ENCODE assay signal across 17 cellular contexts in the genomic region with DNA sequence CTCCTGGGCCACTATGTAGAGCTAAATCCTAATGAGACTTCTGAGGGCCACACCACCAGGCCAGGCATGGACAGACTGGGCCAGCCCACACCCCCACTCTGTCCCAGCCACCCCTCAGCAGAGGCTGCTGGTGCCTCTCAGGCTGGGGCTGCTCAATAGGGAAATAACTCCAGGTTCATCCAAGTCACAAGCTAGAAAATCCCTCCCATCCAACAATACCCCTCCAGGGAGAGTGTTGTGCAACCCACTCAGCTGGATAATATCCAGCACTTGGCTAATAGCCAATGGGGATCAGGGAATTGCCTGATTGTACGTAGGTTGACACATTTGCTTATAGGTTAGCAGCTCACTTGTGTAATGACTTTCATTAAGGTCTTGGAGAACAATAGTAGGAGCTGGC.
DNase-seq lines count a peak whose midpoint lies in the region; ATAC-seq, FAIRE-seq and TF ChIP-seq lines count a peak whose summit lies in the region.
"Had no signal": no experiment of that assay in that cellular context is flagged by ENCODE, and none has a peak within 500 bp of the region (broad histone marks: within the 10 kb centered on the region; RNA-seq: fewer than 3 reads in every experiment).

No MANE protein-coding gene starts in this region.

- H3K9me3 ChIP-seq in mammary epithelial cell (replicated peaks; ENCODE audit: insufficient read depth, low read length) (no peaks in the 10 kb centered on the region), esophagus muscularis mucosa (peaks cover 0 to 13% (median 8%) of the 10 kb centered on the region in 4 donors), mesenchymal stem cell (ENCODE audit: control insufficient read depth, low read length) (peaks cover 12% of the 10 kb centered on the region)

- H3K14ac ChIP-seq in mesenchymal stem cell (ENCODE audit: low read length in 2 of 2), result no peak overlapping the region

- no peaks in the 10 kb centered on the region for H4K20me1 ChIP-seq in mammary epithelial cell (ENCODE audit: insufficient read depth, low read length)

- H3K27ac Mint-ChIP-seq in MCF 10A (ENCODE audit: low read depth, unreplicated experiment), result no peak overlapping the region
- H3K27ac Mint-ChIP-seq in T-cell, result no peak overlapping the region
- H3K27ac Mint-ChIP-seq: activated B cell treated with CpG ODN at 0.5 μM for 24 hours; endodermal cell; progenitor cell of endocrine pancreas; stimulated activated effector memory CD8-positive, alpha-beta T cell treated with anti-CD3 and anti-CD28 coated beads, Interleukin-12 subunit alpha, Interleukin-12 subunit beta, amount 100 ng/mL, for 72 hours had no signal

- H3K4me3 Mint-ChIP-seq in MCF 10A (ENCODE audit: unreplicated experiment), result no peak overlapping the region
- H3K4me3 Mint-ChIP-seq in T-cell, result no peak overlapping the region
- H3K4me3 Mint-ChIP-seq: activated B cell treated with CpG ODN at 0.5 μM for 24 hours; endodermal cell; stimulated activated effector memory CD8-positive, alpha-beta T cell treated with anti-CD3 and anti-CD28 coated beads, Interleukin-12 subunit alpha, Interleukin-12 subunit beta, amount 100 ng/mL, for 72 hours had no signal

- 21% methylated on average over 1 of the region's 1 CpG for WGBS in mammary epithelial cell (ENCODE audit: low coverage, missing lambda C conversion rate)
- 60% methylated on average over 1 of the region's 1 CpG for WGBS in esophagus muscularis mucosa
- WGBS in mesenchymal stem cell, result 65% methylated on average over 1 of the region's 1 CpG

- intact Hi-C loops in MCF 10A (cut with micrococcal nuclease), result no loop called here
- intact Hi-C loops in mammary epithelial cell (cut with micrococcal nuclease), result no loop called here
- intact Hi-C loops in esophagus muscularis mucosa (cut with DNase I), result no loop called here

- FAIRE-seq in urothelium cell line (lab: Jason Lieb, UNC), result peak; percentile 70

- H3K4me2 ChIP-seq in mammary epithelial cell (ENCODE audit: insufficient read depth, low read depth, low read length), result no peak overlapping the region
- no peak overlapping the region for H3K4me2 ChIP-seq in mesenchymal stem cell (ENCODE audit: low read length, poor library complexity, severe bottlenecking)

- H3K9me3 Mint-ChIP-seq in MCF 10A (ENCODE audit: unreplicated experiment), result peaks cover 7% of the 10 kb centered on the region
- H3K9me3 Mint-ChIP-seq in T-cell, result no peaks in the 10 kb centered on the region
- H3K9me3 Mint-ChIP-seq: activated B cell treated with CpG ODN at 0.5 μM for 24 hours; stimulated activated effector memory CD8-positive, alpha-beta T cell treated with anti-CD3 and anti-CD28 coated beads, Interleukin-12 subunit alpha, Interleukin-12 subunit beta, amount 100 ng/mL, for 72 hours had no signal

- no peak overlapping the region for H2AFZ ChIP-seq in mammary epithelial cell (ENCODE audit: low read depth, low read length)
- H2AFZ ChIP-seq in mesenchymal stem cell (ENCODE audit: low read depth, low read length), result no peak overlapping the region

- no peak overlapping the region for H2BK5ac ChIP-seq in mesenchymal stem cell (ENCODE audit: low read depth, low read length, poor library complexity, severe bottlenecking)

- no peak for ATAC-seq in T-cell (replicated peaks in 1 of 4)
- ATAC-seq: stimulated activated effector memory CD8-positive, alpha-beta T cell treated with anti-CD3 and anti-CD28 coated beads, Interleukin-12 subunit alpha, Interleukin-12 subunit beta, amount 100 ng/mL, for 72 hours had no signal

- peaks cover 16% of the 10 kb centered on the region for H3K4me1 ChIP-seq in mammary epithelial cell (ENCODE audit: insufficient read depth, low read length)
- H3K4me1 ChIP-seq in esophagus muscularis mucosa, result peaks cover 13 to 41% (median 37%) of the 10 kb centered on the region in 4 donors
- H3K4me1 ChIP-seq in mesenchymal stem cell (ENCODE audit: control insufficient read depth, insufficient read depth, low read depth, low read length), result peaks cover 4% of the 10 kb centered on the region

- H3K4me3 ChIP-seq in mammary epithelial cell (replicated peaks in 1 of 3; ENCODE audit: insufficient read depth in 1 of 3, low read depth in 2 of 3, low read length in 3 of 3) (no peak overlapping the region), esophagus muscularis mucosa (no peak overlapping the region), mesenchymal stem cell (ENCODE audit: insufficient read depth in 1 of 2, low read depth in 1 of 2, low read length in 2 of 2) (peak overlapping the region in 1 of 2 experiments; percentile 23)
- H3K4me3 ChIP-seq: cardiac muscle cell had no signal

- H3K27me3 ChIP-seq in mammary epithelial cell (ENCODE audit: insufficient read depth, low read length), result no peaks in the 10 kb centered on the region
- no peaks in the 10 kb centered on the region for H3K27me3 ChIP-seq in esophagus muscularis mucosa
- peaks cover under 1 to 53% of the 10 kb centered on the region in 2 experiments for H3K27me3 ChIP-seq in mesenchymal stem cell (ENCODE audit: control insufficient read depth in 1 of 2, insufficient read depth in 1 of 2, low read length in 2 of 2)
- H3K27me3 ChIP-seq: cardiac muscle cell had no signal

- TF ChIP-seq CTCF in MCF 10A (IDR thresholded peaks at IDR 0.05; ENCODE audit: unreplicated experiment) (no peak), mammary epithelial cell (conservative IDR thresholded peaks at IDR 0.05 in 1 of 2, IDR thresholded peaks at IDR 0.05 in 1 of 2; ENCODE audit: extremely low read depth in 1 of 2, insufficient read depth in 1 of 2, low read depth in 1 of 2, low read length in 2 of 2) (no peak), esophagus muscularis mucosa (IDR thresholded peaks at IDR 0.05) (no peak)

- H3K4ac ChIP-seq in mesenchymal stem cell (ENCODE audit: low read depth in 1 of 2, low read length in 2 of 2), result no peak overlapping the region

- no peaks in the 10 kb centered on the region for H3K36me3 Mint-ChIP-seq in MCF 10A (ENCODE audit: insufficient read depth, unreplicated experiment)
- H3K36me3 Mint-ChIP-seq in T-cell, result no peaks in the 10 kb centered on the region
- H3K36me3 Mint-ChIP-seq: stimulated activated effector memory CD8-positive, alpha-beta T cell treated with anti-CD3 and anti-CD28 coated beads, Interleukin-12 subunit alpha, Interleukin-12 subunit beta, amount 100 ng/mL, for 72 hours had no signal

- no peak for TF ChIP-seq EP300 in esophagus muscularis mucosa (IDR thresholded peaks at IDR 0.05)

- H3K27me3 Mint-ChIP-seq in MCF 10A (ENCODE audit: insufficient read depth, unreplicated experiment), result no peaks in the 10 kb centered on the region
- H3K27me3 Mint-ChIP-seq in T-cell, result peaks cover 1 to 3% of the 10 kb centered on the region in 2 donors
- H3K27me3 Mint-ChIP-seq: activated B cell treated with CpG ODN at 0.5 μM for 24 hours had no signal

- in situ Hi-C loops in mammary epithelial cell (cut with MboI; ENCODE audit: low sequenced_read_pairs in 2 of 2), result no loop called here

- no peaks in the 10 kb centered on the region for H3K79me1 ChIP-seq in mesenchymal stem cell (replicated peaks; ENCODE audit: low read length, poor library complexity, severe bottlenecking)

- H3K36me3 ChIP-seq in mammary epithelial cell (ENCODE audit: insufficient read depth, low read length), result no peaks in the 10 kb centered on the region
- no peaks in the 10 kb centered on the region for H3K36me3 ChIP-seq in esophagus muscularis mucosa
- H3K36me3 ChIP-seq in mesenchymal stem cell (ENCODE audit: control insufficient read depth in 1 of 2, insufficient read depth in 2 of 2, low read depth in 1 of 2, low read length in 2 of 2), result no peaks in the 10 kb centered on the region
- H3K36me3 ChIP-seq: cardiac muscle cell had no signal

- DNase-seq in MCF 10A (ENCODE audit: unreplicated experiment), result peak; percentile 70
- no peak for DNase-seq in mammary epithelial cell
- no peak for DNase-seq in esophagus muscularis mucosa (ENCODE audit: extremely low spot score)
- DNase-seq in mesenchymal stem cell, result peak; percentile 42
- DNase-seq in urothelium cell line (ENCODE audit: low spot score), result no peak
- DNase-seq in NCI-H524 treated with DMSO at 0.1 percent for 48 hours (lab: John Stamatoyannopoulos, UW), result no peak
- no peak for DNase-seq in cerebellar nuclear complex (lab: John Stamatoyannopoulos, UW)
- DNase-seq in T-cell, result no peak
- DNase-seq: activated B cell treated with CpG ODN at 0.5 μM for 24 hours; activated naive CD4-positive, alpha-beta T cell; endodermal cell; head of caudate nucleus; stimulated activated CD4-positive, alpha-beta T cell treated with anti-CD3 and anti-CD28 coated beads, Interleukin-4, amount 100 ng/mL, for 4 hours; T-helper 1 cell had no signal

- H2BK120ac ChIP-seq in mesenchymal stem cell (ENCODE audit: low read depth, low read length), result no peak overlapping the region

- H3K18ac ChIP-seq in mesenchymal stem cell (ENCODE audit: low read depth in 1 of 2, low read length in 2 of 2), result no peak overlapping the region

- CTCF ChIA-PET in MCF 10A (lab: Yijun Ruan, JAX), result interaction anchor here (0.6 to 2.6 kb wide), 4 partner anchors 20 to 62 kb away, joined by 3 to 14 read pairs (median 3); no protein-coding TSS in a partner anchor
- CTCF ChIA-PET in mammary epithelial cell (lab: Charles Lee; ENCODE audit: low non-redundant PET), result no interaction called here
- CTCF ChIA-PET in T-cell (lab: Charles Lee), result no interaction called here

- no peak overlapping the region for H4K91ac ChIP-seq in mesenchymal stem cell (ENCODE audit: low read length)

- no peak overlapping the region for H2BK12ac ChIP-seq in mesenchymal stem cell (ENCODE audit: low read length in 2 of 2)

- no TSS peak for BruUV-seq in MCF 10A (replicated peaks; lab: Mats Ljungman, UMichigan)
- no TSS peak for BruUV-seq in mammary epithelial cell (replicated peaks; lab: Mats Ljungman, UMichigan)

- no peaks in the 10 kb centered on the region for H3K79me2 ChIP-seq in mammary epithelial cell (ENCODE audit: insufficient read depth, low read length)

- H3K4me1 Mint-ChIP-seq in MCF 10A (ENCODE audit: insufficient read depth, unreplicated experiment) (peaks cover 9% of the 10 kb centered on the region), T-cell (no peaks in the 10 kb centered on the region)
- H3K4me1 Mint-ChIP-seq: activated B cell treated with CpG ODN at 0.5 μM for 24 hours; endodermal cell; stimulated activated effector memory CD8-positive, alpha-beta T cell treated with anti-CD3 and anti-CD28 coated beads, Interleukin-12 subunit alpha, Interleukin-12 subunit beta, amount 100 ng/mL, for 72 hours had no signal

- H3K23ac ChIP-seq in mesenchymal stem cell (ENCODE audit: low read length in 2 of 2), result no peak overlapping the region

- H3K9ac ChIP-seq in mammary epithelial cell (ENCODE audit: insufficient read depth, low read length), result no peak overlapping the region
- peak overlapping the region; percentile 63 for H3K9ac ChIP-seq in mesenchymal stem cell (ENCODE audit: low read length)

- POLR2A ChIA-PET in MCF 10A (lab: Yijun Ruan, JAX) (interaction anchor here (0.6 to 0.8 kb wide), 3 partner anchors 31 to 118 kb away, joined by 3 read pairs; no protein-coding TSS in a partner anchor), T-cell (lab: Charles Lee) (no interaction called here)

- dilution Hi-C loops in mammary epithelial cell (cut with HindIII; ENCODE audit: low sequenced_read_pairs), result loop anchor here (5.0 kb wide), 1 partner anchor 57 kb away; no protein-coding TSS in a partner anchor

- H2AK5ac ChIP-seq in mesenchymal stem cell (ENCODE audit: low read length, severe bottlenecking), result no peak overlapping the region

- no peak overlapping the region for H4K8ac ChIP-seq in mesenchymal stem cell (ENCODE audit: low read length)

- H2BK15ac ChIP-seq in mesenchymal stem cell (ENCODE audit: low read depth, poor library complexity, severe bottlenecking), result no peak overlapping the region

- H3K27ac ChIP-seq in mammary epithelial cell (ENCODE audit: insufficient read depth, low read depth, low read length) (no peak overlapping the region), esophagus muscularis mucosa (replicated peaks in 1 of 4) (peak overlapping the region; percentile 53 to 72 (median 66)), mesenchymal stem cell (ENCODE audit: low read length, poor library complexity, severe bottlenecking) (no peak overlapping the region)
- H3K27ac ChIP-seq: cardiac muscle cell had no signal

- no peak for TF ChIP-seq POLR2A in esophagus muscularis mucosa (IDR thresholded peaks at IDR 0.05; ENCODE audit: low read depth)

Comparison
In these comparisons a context has a peak if more than half of its experiments do, and no peak if none do; other contexts are left out.
1. DNase-seq: peak in MCF 10A (single experiment) and mesenchymal stem cell (single experiment); none in mammary epithelial cell (single experiment), esophagus muscularis mucosa (single experiment), urothelium cell line (single experiment), NCI-H524 treated with DMSO at 0.1 percent for 48 hours (single experiment), cerebellar nuclear complex (0 of 2) and T-cell (0 of 34).
2. H3K27ac ChIP-seq: peak in esophagus muscularis mucosa (4 of 4); none in mammary epithelial cell (single experiment) and mesenchymal stem cell (single experiment).